Comparison of ENCODE assay signal across 1 cellular context in genomic region chr5:166788050-166788449, GRCh38.
TF ChIP-seq lines count a peak whose summit lies in the region.

No MANE protein-coding gene starts in this region.

TF ChIP-seq in SK-N-SH treated with all-trans-retinoic acid at 6 μM for 48 hours, 23 proteins besides CTCF, POLR2A, EP300 and RAD21 (continued from another document):
- TF ChIP-seq TSHZ2 (CRISPR knock-in tag; IDR thresholded peaks at IDR 0.05): no peak
